Comparison of ENCODE assay signal across 15 cellular contexts in genomic region chr12:4564819-4565218, GRCh38. TPM values are rescaled to one million over a fixed set of nuclear protein-coding genes. Genes with fewer than 3 reads are reported as not detected.
DNase-seq lines count a peak whose midpoint lies in the region; ATAC-seq and TF ChIP-seq lines count a peak whose summit lies in the region.
"Had no signal": no experiment of that assay in that cellular context is flagged by ENCODE, and none has a peak within 500 bp of the region (broad histone marks: within the 10 kb centered on the region; RNA-seq: fewer than 3 reads in every experiment).

No MANE protein-coding gene starts in this region.

- H3K79me1 ChIP-seq in H9 (ENCODE audit: insufficient read depth, low read depth, low read length, poor library complexity, severe bottlenecking) (no peaks in the 10 kb centered on the region), mesendoderm (ENCODE audit: low read length) (no peaks in the 10 kb centered on the region)

- no peak for TF ChIP-seq CTCF in CD4-positive, alpha-beta T cell (IDR thresholded peaks at IDR 0.05)
- TF ChIP-seq CTCF in H9 (conservative IDR thresholded peaks at IDR 0.05) = no peak

- no peak overlapping the region for H3T11ph ChIP-seq in H9 (ENCODE audit: low read length)

- H4K91ac ChIP-seq in H9 (ENCODE audit: insufficient read length, low read depth, low read length) = no peak overlapping the region

- H2AFZ ChIP-seq in H9 (ENCODE audit: low read length) = no peak overlapping the region

- CTCF ChIA-PET in CD4-positive, alpha-beta T cell (lab: Charles Lee) = interaction anchor here (0.6 kb wide), 1 partner anchor 41 kb away, joined by 4 read pairs; no protein-coding TSS in a partner anchor

- no peak overlapping the region for H3K27ac Mint-ChIP-seq in CD4-positive, alpha-beta T cell
- H3K27ac Mint-ChIP-seq in H9 = no peak overlapping the region
- H3K27ac Mint-ChIP-seq: activated CD4-positive, alpha-beta T cell treated with anti-CD3 and anti-CD28 coated beads, Interleukin-2, amount 10 ng/mL, durations not matched to agents 7 days and 5 days had no signal

- H3K23me2 ChIP-seq in H9 (ENCODE audit: insufficient read length, low read depth, low read length, poor library complexity, severe bottlenecking) = peaks cover 3% of the 10 kb centered on the region

- H2BK120ac ChIP-seq in H9 (ENCODE audit: low read depth, low read length, poor library complexity, severe bottlenecking) (no peak overlapping the region), mesendoderm (ENCODE audit: low read depth, low read length) (no peak overlapping the region)

- no peak overlapping the region for H3K18ac ChIP-seq in H9 (ENCODE audit: insufficient read length, low read depth, low read length)
- no peak overlapping the region for H3K18ac ChIP-seq in mesendoderm (ENCODE audit: low read length)

- no peaks in the 10 kb centered on the region for H3K4me1 ChIP-seq in H9 (ENCODE audit: insufficient read depth, low read length)
- H3K4me1 ChIP-seq in mesendoderm (ENCODE audit: control insufficient read depth, low read depth, low read length) = no peaks in the 10 kb centered on the region

- WGBS in H9 (ENCODE audit: extremely low coverage, insufficient read length, low lambda C conversion rate) = no CpG with 5 or more reads among the region's 5 CpGs
- no CpG with 5 or more reads among the region's 5 CpGs for WGBS in mesendoderm (ENCODE audit: extremely low coverage, insufficient coverage, low lambda C conversion rate)

- H2BK12ac ChIP-seq in H9 (ENCODE audit: insufficient read length, low read depth, low read length) = no peak overlapping the region

- peaks cover 8% of the 10 kb centered on the region for H3K4me1 Mint-ChIP-seq in CD4-positive, alpha-beta T cell (ENCODE audit: low read depth)
- H3K4me1 Mint-ChIP-seq in H9 = peaks cover 12 to 16% of the 10 kb centered on the region in 2 experiments

- H2AK5ac ChIP-seq in H9 (ENCODE audit: insufficient read length, low read length) (no peak overlapping the region), mesendoderm (ENCODE audit: low read length) (no peak overlapping the region)

- peak overlapping the region; percentile 35 for H3K4me3 Mint-ChIP-seq in CD4-positive, alpha-beta T cell
- H3K4me3 Mint-ChIP-seq in H9 = no peak overlapping the region
- H3K4me3 Mint-ChIP-seq: activated CD4-positive, alpha-beta T cell treated with anti-CD3 and anti-CD28 coated beads, Interleukin-2, amount 10 ng/mL, durations not matched to agents 7 days and 5 days had no signal

- no peaks in the 10 kb centered on the region for H3K36me3 Mint-ChIP-seq in CD4-positive, alpha-beta T cell (ENCODE audit: low read depth)
- peaks cover 0 to 10% (median 9%) of the 10 kb centered on the region in 3 experiments; a peak in 5 of 7 replicates for H3K36me3 Mint-ChIP-seq in H9 (ENCODE audit: insufficient read depth in 1 of 3, low read depth in 3 of 3)

- H2BK5ac ChIP-seq in H9 (ENCODE audit: insufficient read length, low read length) = no peak overlapping the region
- no peak overlapping the region for H2BK5ac ChIP-seq in mesendoderm (ENCODE audit: low read length)

- no peak overlapping the region for H2BK20ac ChIP-seq in H9 (ENCODE audit: low read depth, low read length, poor library complexity, severe bottlenecking)

- no peaks in the 10 kb centered on the region for H3K9me3 Mint-ChIP-seq in CD4-positive, alpha-beta T cell
- no peaks in the 10 kb centered on the region; a peak in 1 of 5 replicates for H3K9me3 Mint-ChIP-seq in H9
- H3K9me3 Mint-ChIP-seq: activated CD4-positive, alpha-beta T cell treated with anti-CD3 and anti-CD28 coated beads, Interleukin-2, amount 10 ng/mL, durations not matched to agents 7 days and 5 days had no signal

- no peak overlapping the region for H3K4me3 ChIP-seq in mesendoderm (ENCODE audit: low read length)
- H3K4me3 ChIP-seq: stomach had no signal

- H3K4ac ChIP-seq in H9 (ENCODE audit: low read depth, low read length) (no peak overlapping the region), mesendoderm (ENCODE audit: low read depth, low read length) (no peak overlapping the region)

- H2BK15ac ChIP-seq in H9 (ENCODE audit: low read depth, low read length) (no peak overlapping the region), mesendoderm (replicated peaks; ENCODE audit: low read depth) (no peak overlapping the region)

- no peaks in the 10 kb centered on the region for H3K27me3 ChIP-seq in CD4-positive, alpha-beta T cell (ENCODE audit: control insufficient read depth, insufficient read depth, low read length)
- H3K27me3 ChIP-seq in H9 (ENCODE audit: insufficient read depth, low read length) (peaks cover 9% of the 10 kb centered on the region; the same call in 1 of the 2 replicates), mesendoderm (ENCODE audit: insufficient read depth, low read length, poor library complexity) (no peaks in the 10 kb centered on the region)

- POLR2A ChIA-PET in CD4-positive, alpha-beta T cell (lab: Charles Lee) = no interaction called here

- H3K9ac ChIP-seq in H9 (ENCODE audit: extremely low read depth, insufficient read length, low read length) (no peak overlapping the region), mesendoderm (ENCODE audit: low read length) (no peak overlapping the region)

- H4K8ac ChIP-seq in H9 (replicated peaks; ENCODE audit: insufficient read length, low read depth, low read length) = no peak overlapping the region
- no peak overlapping the region for H4K8ac ChIP-seq in mesendoderm (ENCODE audit: low read depth, low read length)

- no peak for DNase-seq in CD4-positive, alpha-beta T cell
- DNase-seq in GM19238 (ENCODE audit: insufficient read length, low spot score) = peak; percentile 23
- DNase-seq in NOMO-1 treated with dmso at 0.1 percent for 144 hours (lab: John Stamatoyannopoulos, UW; ENCODE audit: unreplicated experiment) = peak; percentile 35
- DNase-seq in inferior parietal cortex (ENCODE audit: extremely low spot score) = peak; percentile 5
- DNase-seq in ureter (ENCODE audit: low spot score) = no peak
- DNase-seq in H9 = no peak
- DNase-seq in mesendoderm = no peak
- no peak for DNase-seq in A172 (ENCODE audit: low spot score)
- DNase-seq: activated CD4-positive, alpha-beta T cell treated with anti-CD3 and anti-CD28 coated beads, Interleukin-2, amount 10 ng/mL, durations not matched to agents 7 days and 5 days; Caco-2; GF-D8; NCI-H1417 treated with DMSO at 0.1 percent for 48 hours; NCI-H446 treated with DMSO at 0.1 percent for 48 hours; nucleus accumbens; stomach had no signal

- H3K56ac ChIP-seq in H9 (ENCODE audit: insufficient read length, low read depth, low read length) = no peak overlapping the region
- H3K56ac ChIP-seq in mesendoderm (ENCODE audit: low read length) = no peak overlapping the region

- intact Hi-C loops in CD4-positive, alpha-beta T cell (cut with DNase I, micrococcal nuclease) = no loop called here

- H3K27ac ChIP-seq in CD4-positive, alpha-beta T cell (ENCODE audit: low read depth, low read length) = no peak overlapping the region
- H3K27ac ChIP-seq in H9 (ENCODE audit: insufficient read length, low read depth, low read length) (no peak overlapping the region), mesendoderm (ENCODE audit: low read depth, low read length) (no peak overlapping the region)
- H3K27ac ChIP-seq: stomach had no signal

- no peaks in the 10 kb centered on the region for H3K36me3 ChIP-seq in mesendoderm (ENCODE audit: control insufficient read depth, insufficient read depth, low read length)
- H3K36me3 ChIP-seq: stomach had no signal

- H3K79me2 ChIP-seq in H9 (ENCODE audit: insufficient read depth, low read length) = no peaks in the 10 kb centered on the region
- H3K79me2 ChIP-seq in mesendoderm (ENCODE audit: control insufficient read depth, insufficient read depth, low read length) = no peaks in the 10 kb centered on the region

- H4K5ac ChIP-seq in H9 (ENCODE audit: insufficient read length, low read depth, low read length) (no peak overlapping the region), mesendoderm (ENCODE audit: low read length) (no peak overlapping the region)

- no peak overlapping the region for H3K4me2 ChIP-seq in H9 (ENCODE audit: insufficient read depth, insufficient read length, low read length)
- H3K4me2 ChIP-seq in mesendoderm (ENCODE audit: low read length) = no peak overlapping the region

- no peak overlapping the region for H3K14ac ChIP-seq in H9 (ENCODE audit: insufficient read depth, low read length)

- no peaks in the 10 kb centered on the region for H3K9me3 ChIP-seq in CD4-positive, alpha-beta T cell (ENCODE audit: control insufficient read depth, low read length)
- H3K9me3 ChIP-seq in H9 (ENCODE audit: control insufficient read depth, low read depth, low read length) = no peaks in the 10 kb centered on the region
- H3K9me3 ChIP-seq: Caco-2, stomach had no signal

- no peak for ATAC-seq in CD4-positive, alpha-beta T cell (ENCODE audit: poor library complexity)

- H3K23ac ChIP-seq in H9 (ENCODE audit: insufficient read length, low read depth, low read length) (no peak overlapping the region), mesendoderm (ENCODE audit: low read length) (no peak overlapping the region)

- H4K20me1 ChIP-seq in H9 (ENCODE audit: control insufficient read depth, insufficient read depth, insufficient read length) = no peaks in the 10 kb centered on the region

- H3K27me3 Mint-ChIP-seq in CD4-positive, alpha-beta T cell = peaks cover 37% of the 10 kb centered on the region
- peaks cover 27% of the 10 kb centered on the region for H3K27me3 Mint-ChIP-seq in H9 (ENCODE audit: low read depth)
- H3K27me3 Mint-ChIP-seq: activated CD4-positive, alpha-beta T cell treated with anti-CD3 and anti-CD28 coated beads, Interleukin-2, amount 10 ng/mL, durations not matched to agents 7 days and 5 days had no signal

RNA-seq across cellular contexts. Expression of gene DYRK4, which starts 2.8 kb away (rescaled TPM):
- total RNA-seq in CD4-positive, alpha-beta T cell = 1 to 10 TPM; 5.4 to 7.2 TPM
- total RNA-seq in ureter (38.5 TPM), H9 (2021) (15.5 and 18.0 TPM in 2 replicates)
- 7.0 TPM for polyA plus RNA-seq in mesendoderm (2013, experiment 1 of 2)
- 8.0 TPM for polyA plus RNA-seq in mesendoderm (2013, experiment 2 of 2)
- total RNA-seq in A172 (2014; rRNA removed; shearing (Covaris generic)) = 17.6 and 46.3 TPM in 2 replicates

RNA-seq across cellular contexts. Expression of gene RAD51AP1, which starts 26.1 kb away (rescaled TPM):
- total RNA-seq in CD4-positive, alpha-beta T cell = under 1 TPM; 0.45 to 0.93 TPM
- 2.3 TPM for total RNA-seq in ureter
- 55.4 and 59.4 TPM in 2 replicates for total RNA-seq in H9 (2021)
- 59.9 TPM for polyA plus RNA-seq in mesendoderm (2013, experiment 1 of 2)
- polyA plus RNA-seq in mesendoderm (2013, experiment 2 of 2) = 58.4 TPM
- total RNA-seq in A172 (2014; rRNA removed; shearing (Covaris generic)) = 41.5 and 46.8 TPM in 2 replicates

Comparison
In these comparisons a context has a peak if more than half of its experiments do, and no peak if none do; other contexts are left out.
1. DNase-seq: peak in GM19238 (single experiment), NOMO-1 treated with dmso at 0.1 percent for 144 hours (single experiment) and inferior parietal cortex (single experiment); none in CD4-positive, alpha-beta T cell (0 of 10), ureter (single experiment), H9 (single experiment), mesendoderm (single experiment) and A172 (single experiment).
2. RNA of gene RAD51AP1, which starts 26.1 kb away (total RNA-seq): 55.4 to 59.4 TPM in H9 and 41.5 to 46.8 TPM in A172; 2.3 TPM in ureter (single experiment) and 0.45 to 0.93 TPM in CD4-positive, alpha-beta T cell; every median in the first group is over 10 times any median in the second.